In the genomic region with DNA sequence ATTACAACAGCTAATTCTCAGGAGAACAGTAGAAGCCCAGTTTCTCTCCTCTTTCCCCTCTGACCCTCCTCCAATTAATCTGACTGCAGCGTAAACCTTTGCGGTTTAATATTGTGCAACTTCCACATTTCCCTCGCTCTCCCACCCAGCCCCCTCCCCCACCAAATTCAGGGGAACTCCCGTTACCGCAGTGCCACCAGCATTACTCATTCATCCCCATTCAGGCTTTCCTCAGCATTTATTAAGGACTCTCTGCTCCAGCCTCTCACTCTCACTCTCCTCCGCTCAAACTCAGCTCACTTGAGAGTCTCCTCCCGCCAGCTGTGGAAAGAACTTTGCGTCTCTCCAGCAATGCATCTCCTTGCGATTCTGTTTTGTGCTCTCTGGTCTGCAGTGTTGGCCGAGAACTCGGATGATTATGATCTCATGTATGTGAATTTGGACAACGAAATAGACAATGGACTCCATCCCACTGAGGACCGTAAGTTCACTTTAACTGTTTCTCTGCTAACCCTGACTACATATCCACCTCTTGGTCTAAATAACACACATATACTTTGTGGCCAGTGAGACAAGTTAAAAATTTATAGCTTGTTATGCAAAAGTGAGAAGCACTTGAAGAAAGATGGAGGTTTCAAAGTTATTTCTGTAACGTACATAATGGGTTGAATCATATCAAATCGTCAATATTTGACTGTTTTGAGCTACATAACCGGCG, we compare ENCODE assay signal across 8 cellular contexts. TPM values are rescaled to one million over a fixed set of nuclear protein-coding genes. Genes with fewer than 3 reads are reported as not detected.
DNase-seq lines count a peak whose midpoint lies in the region; ATAC-seq and TF ChIP-seq lines count a peak whose summit lies in the region.

Gene PTX3, plus strand, starts transcription at position 268 of the 718 bp plus-strand sequence. Its CDS starts 84 bp downstream, at position 352.

- ATAC-seq in activated naive CD8-positive, alpha-beta T cell treated with anti-CD3 and anti-CD28 coated beads, Interleukin-2, amount 10 ng/mL, durations not matched to agents 7 days and 5 days (ENCODE audit: low read depth), result no peak
- peak; percentile 60 to 81 for ATAC-seq in left cardiac atrium

- H3K4me3 Mint-ChIP-seq in activated naive CD8-positive, alpha-beta T cell treated with anti-CD3 and anti-CD28 coated beads, Interleukin-2, amount 10 ng/mL, durations not matched to agents 7 days and 5 days, result peak within 1 kb of the TSS; percentile 69

- intact Hi-C loops in left cardiac atrium (cut with DNase I) (no loop called here), prostate gland (cut with DNase I) (no loop called here)

- no peaks in the 10 kb centered on the region for H3K36me3 Mint-ChIP-seq in activated naive CD8-positive, alpha-beta T cell treated with anti-CD3 and anti-CD28 coated beads, Interleukin-2, amount 10 ng/mL, durations not matched to agents 7 days and 5 days

- POLR2A ChIA-PET in activated naive CD8-positive, alpha-beta T cell treated with anti-CD3 and anti-CD28 coated beads, Interleukin-2, amount 10 ng/mL, durations not matched to agents 7 days and 5 days (lab: Charles Lee), result no interaction called here

- DNase-seq in CD1c-positive myeloid dendritic cell (ENCODE audit: extremely low spot score) (peak; percentile 81), HuH-7 (ENCODE audit: low spot score) (peak; percentile 20), left cardiac atrium (peak; percentile 51), prostate gland (ENCODE audit: low spot score) (no peak), RKO (ENCODE audit: low spot score) (no peak), DMS153 treated with DMSO at 0.1 percent for 48 hours (lab: John Stamatoyannopoulos, UW; ENCODE audit: unreplicated experiment) (no peak), NCI-H2081 (lab: John Stamatoyannopoulos, UW) (no peak)
- no peak for DNase-seq in activated naive CD8-positive, alpha-beta T cell treated with anti-CD3 and anti-CD28 coated beads, Interleukin-2, amount 10 ng/mL, durations not matched to agents 7 days and 5 days

- peaks cover 5% of the 10 kb centered on the region for H3K4me1 Mint-ChIP-seq in activated naive CD8-positive, alpha-beta T cell treated with anti-CD3 and anti-CD28 coated beads, Interleukin-2, amount 10 ng/mL, durations not matched to agents 7 days and 5 days

- no peak within 1 kb of the TSS for H3K27ac Mint-ChIP-seq in activated naive CD8-positive, alpha-beta T cell treated with anti-CD3 and anti-CD28 coated beads, Interleukin-2, amount 10 ng/mL, durations not matched to agents 7 days and 5 days

- H3K4me3 ChIP-seq in prostate gland, result peak within 1 kb of the TSS; percentile 37 to 39

- H3K9me3 Mint-ChIP-seq in activated naive CD8-positive, alpha-beta T cell treated with anti-CD3 and anti-CD28 coated beads, Interleukin-2, amount 10 ng/mL, durations not matched to agents 7 days and 5 days, result no peaks in the 10 kb centered on the region

- no peak for TF ChIP-seq CTCF in prostate gland (IDR thresholded peaks at IDR 0.05)

- WGBS in prostate gland, result 8% methylated on average over 17 of the region's 17 CpGs

- H3K36me3 ChIP-seq in prostate gland, result no peaks in the 10 kb centered on the region

- H3K27me3 ChIP-seq in prostate gland (replicated peaks; ENCODE audit: insufficient read depth), result no peaks in the 10 kb centered on the region

- no peak within 1 kb of the TSS for H3K27ac ChIP-seq in prostate gland

- H3K27me3 Mint-ChIP-seq in activated naive CD8-positive, alpha-beta T cell treated with anti-CD3 and anti-CD28 coated beads, Interleukin-2, amount 10 ng/mL, durations not matched to agents 7 days and 5 days, result peaks cover 48% of the 10 kb centered on the region

- no peak for TF ChIP-seq POLR2A in prostate gland (IDR thresholded peaks at IDR 0.05)

- H3K4me1 ChIP-seq in prostate gland (replicated peaks), result no peaks in the 10 kb centered on the region

- no peaks in the 10 kb centered on the region for H3K9me3 ChIP-seq in prostate gland

RNA-seq across cellular contexts. Expression of gene PTX3, which starts in this region (rescaled TPM):
- under 1 TPM; 0.14 to 0.40 TPM for total RNA-seq in activated naive CD8-positive, alpha-beta T cell treated with anti-CD3 and anti-CD28 coated beads, Interleukin-2, amount 10 ng/mL, durations not matched to agents 7 days and 5 days
- total RNA-seq in left cardiac atrium (10 to 100 TPM in 1 of 2 donors, 1 to 10 TPM in 1; 1.3 to 51.1 TPM), prostate gland (under 1 TPM; 0.55 to 0.97 TPM)

Comparison
In these comparisons a context has a peak if more than half of its experiments do, and no peak if none do; other contexts are left out.
1. DNase-seq: peak in CD1c-positive myeloid dendritic cell (single experiment), HuH-7 (single experiment) and left cardiac atrium (single experiment); none in activated naive CD8-positive, alpha-beta T cell treated with anti-CD3 and anti-CD28 coated beads, Interleukin-2, amount 10 ng/mL, durations not matched to agents 7 days and 5 days (single experiment), prostate gland (single experiment), RKO (single experiment), DMS153 treated with DMSO at 0.1 percent for 48 hours (single experiment) and NCI-H2081 (0 of 2).